Comparison of ENCODE assay signal across 20 cellular contexts in the genomic region with DNA sequence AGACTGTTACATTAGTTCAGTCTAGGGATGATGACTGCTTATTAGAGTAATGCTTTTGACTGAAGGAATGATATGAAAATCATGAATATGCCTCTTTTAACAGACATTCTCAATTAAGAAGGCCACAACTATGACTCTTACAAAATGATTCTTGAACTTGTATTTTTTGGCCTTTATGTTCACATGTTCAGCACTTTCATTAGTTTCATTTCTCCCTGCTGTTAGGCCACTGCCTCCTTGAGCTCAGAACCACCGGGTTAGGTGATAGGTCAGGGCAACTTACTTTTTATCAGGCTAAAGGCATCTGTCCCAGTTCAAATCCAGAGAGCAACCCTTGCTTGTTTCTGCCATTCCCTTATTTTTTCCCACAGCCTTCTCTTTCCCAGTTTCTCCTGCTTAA.
A peak's percentile ranks its signal among the peaks of the same experiment; 100 is the strongest.
DNase-seq lines count a peak whose midpoint lies in the region; ATAC-seq and TF ChIP-seq lines count a peak whose summit lies in the region.
"Had no signal": no experiment of that assay in that cellular context is flagged by ENCODE, and none has a peak within 500 bp of the region (broad histone marks: within the 10 kb centered on the region; RNA-seq: fewer than 3 reads in every experiment).

No MANE protein-coding gene starts in this region.

- H2BK15ac ChIP-seq in IMR-90 (ENCODE audit: low read depth, low read length) = peak overlapping the region; percentile 87; the same call in 2 of the 3 replicates

- H4K20me1 ChIP-seq in IMR-90 (ENCODE audit: insufficient read depth, low read length) (no peaks in the 10 kb centered on the region), osteoblast (ENCODE audit: insufficient read depth, low read length) (no peaks in the 10 kb centered on the region)

- 0 out of 2 replicates have a peak, but pooled peaks cover 2% of the 10 kb centered on the region for H3K9me1 ChIP-seq in IMR-90 (ENCODE audit: insufficient read depth, low read length)

- H3K9ac ChIP-seq in IMR-90 (ENCODE audit: low read depth, low read length) = no peak overlapping the region

- DNase-seq in AG10803 (ENCODE audit: low read depth) (peak; percentile 70), IMR-90 (no peak), osteoblast (ENCODE audit: insufficient read length, low spot score, missing footprints) (peak; percentile 15), GM10248 (ENCODE audit: extremely low spot score) (no peak), aorta (no peak), erythroblast (lab: John Stamatoyannopoulos, UW) (no peak)
- DNase-seq: activated CD4-positive, alpha-beta T cell treated with anti-CD3 and anti-CD28 coated beads for 36 hours; activated naive CD4-positive, alpha-beta T cell treated with anti-CD3 and anti-CD28 coated beads, Interleukin-2, amount 10 ng/mL, durations not matched to agents 7 days and 5 days; activated T-cell treated with anti-CD3 and anti-CD28 coated beads, Interleukin-2, amount 50 U/mL, for 48 hours; CD4-positive, alpha-beta T cell; head of caudate nucleus; left ventricle myocardium inferior; NCI-H187 treated with DMSO at 0.1 percent for 48 hours; NCI-H226; retina; stimulated activated CD8-positive, alpha-beta memory T cell treated with anti-CD3 and anti-CD28 coated beads, Interleukin-4, amount 100 ng/mL, for 48 hours; uterus had no signal

- H4K5ac ChIP-seq in IMR-90 (ENCODE audit: low read depth, low read length) = peak overlapping the region; percentile 59

- H3K4me2 ChIP-seq in IMR-90 (ENCODE audit: low read depth, low read length) (no peak overlapping the region), osteoblast (ENCODE audit: insufficient read depth, low read length) (no peak overlapping the region)

- H3K4me3 ChIP-seq in AG10803 (ENCODE audit: low read length) (no peak overlapping the region), IMR-90 (ENCODE audit: insufficient read depth, low read depth, low read length) (no peak overlapping the region), osteoblast (ENCODE audit: insufficient read depth, low read length) (no peak overlapping the region), aorta (ENCODE audit: low read length in 2 of 2) (no peak overlapping the region)
- H3K4me3 ChIP-seq: left ventricle myocardium inferior, uterus had no signal

- H2AFZ ChIP-seq in IMR-90 (replicated peaks; ENCODE audit: low read length, poor library complexity) (no peak overlapping the region), osteoblast (ENCODE audit: low read length) (no peak overlapping the region)

- peak overlapping the region; percentile 66 for H3K27ac Mint-ChIP-seq in dendritic cell treated with granulocyte-macrophage colony-stimulating factor and Interleukin-4, amounts not matched to agents 40 ng/mL and 50 ng/mL, for 4 days
- H3K27ac Mint-ChIP-seq: activated CD4-positive, alpha-beta T cell treated with anti-CD3 and anti-CD28 coated beads for 36 hours; activated naive CD4-positive, alpha-beta T cell treated with anti-CD3 and anti-CD28 coated beads, Interleukin-2, amount 10 ng/mL, durations not matched to agents 7 days and 5 days; CD4-positive, alpha-beta T cell had no signal

- H3K79me2 ChIP-seq in osteoblast (ENCODE audit: insufficient read depth, low read length) = no peaks in the 10 kb centered on the region

- H2BK5ac ChIP-seq in IMR-90 (ENCODE audit: low read depth, low read length, poor library complexity, severe bottlenecking) = no peak overlapping the region

- no peak for TF ChIP-seq RAD21 in IMR-90 (IDR thresholded peaks at IDR 0.05; ENCODE audit: low read length)

- TF ChIP-seq CTCF in AG10803 (conservative IDR thresholded peaks at IDR 0.05; ENCODE audit: low read length) = no peak
- no peak for TF ChIP-seq CTCF in IMR-90 (conservative IDR thresholded peaks at IDR 0.05; ENCODE audit: low read depth, low read length)
- no peak for TF ChIP-seq CTCF in osteoblast (IDR thresholded peaks at IDR 0.05; ENCODE audit: extremely low read depth, low read depth, low read length)
- TF ChIP-seq CTCF in GM10248 (IDR thresholded peaks at IDR 0.05; ENCODE audit: control extremely low read depth, extremely low read depth, low read depth, missing control alignments) = no peak

- intact Hi-C loops in IMR-90 (cut with micrococcal nuclease) = no loop called here
- intact Hi-C loops in dendritic cell treated with granulocyte-macrophage colony-stimulating factor and Interleukin-4, amounts not matched to agents 40 ng/mL and 50 ng/mL, for 4 days (cut with micrococcal nuclease) = no loop called here
- intact Hi-C loops in aorta (cut with DNase I) = no loop called here

- no peak overlapping the region for H3K23ac ChIP-seq in IMR-90 (ENCODE audit: low read depth, low read length)

- H3K4ac ChIP-seq in IMR-90 (ENCODE audit: low read depth, low read length) = no peak overlapping the region

- H2AK9ac ChIP-seq in IMR-90 (replicated peaks; ENCODE audit: low read depth, low read length, poor library complexity) = no peak overlapping the region

- TF ChIP-seq POLR2A in IMR-90 (IDR thresholded peaks at IDR 0.05; ENCODE audit: low read depth, low read length) (no peak), erythroblast (IDR thresholded peaks at IDR 0.05; ENCODE audit: low read length) (no peak)

- H3K56ac ChIP-seq in IMR-90 (ENCODE audit: extremely low read depth, insufficient read depth, low read length) = no peak overlapping the region

- BruUV-seq in IMR-90 (replicated peaks; lab: Mats Ljungman, UMichigan) = no TSS peak

- H3K36me3 ChIP-seq in IMR-90 (ENCODE audit: control insufficient read depth, insufficient read depth, low read length) (no peaks in the 10 kb centered on the region), osteoblast (ENCODE audit: insufficient read depth, low read length) (no peaks in the 10 kb centered on the region), aorta (ENCODE audit: control insufficient read depth in 1 of 2, insufficient read depth in 2 of 2, low read length in 1 of 2) (no peaks in the 10 kb centered on the region)
- H3K36me3 ChIP-seq: left ventricle myocardium inferior, neutrophil, uterus had no signal

- POLR2A ChIA-PET in IMR-90 (lab: Charles Lee; ENCODE audit: unreplicated experiment) (no interaction called here), GM10248 (lab: Yijun Ruan, JAX) (no interaction called here)

- dilution Hi-C loops in IMR-90 (cut with HindIII; ENCODE audit: low sequenced_read_pairs, unreplicated experiment) = no loop called here

- no peaks in the 10 kb centered on the region for H3K27me3 Mint-ChIP-seq in dendritic cell treated with granulocyte-macrophage colony-stimulating factor and Interleukin-4, amounts not matched to agents 40 ng/mL and 50 ng/mL, for 4 days
- H3K27me3 Mint-ChIP-seq: activated naive CD4-positive, alpha-beta T cell treated with anti-CD3 and anti-CD28 coated beads, Interleukin-2, amount 10 ng/mL, durations not matched to agents 7 days and 5 days had no signal

- in situ Hi-C loops in IMR-90 (cut with MboI; ENCODE audit: low sequenced_read_pairs) = no loop called here

- no peaks in the 10 kb centered on the region for H3K79me1 ChIP-seq in IMR-90 (ENCODE audit: low read depth in 1 of 2, low read length in 2 of 2)

- ATAC-seq in IMR-90 (ENCODE audit: low read depth) (no peak), HG03378 (IDR thresholded peaks at IDR 0.05; ENCODE audit: unreplicated experiment) (no peak), aorta (ENCODE audit: low FRiP score) (no peak)
- ATAC-seq: activated CD4-positive, alpha-beta T cell treated with anti-CD3 and anti-CD28 coated beads for 36 hours had no signal

- no peaks in the 10 kb centered on the region for H3K36me3 Mint-ChIP-seq in dendritic cell treated with granulocyte-macrophage colony-stimulating factor and Interleukin-4, amounts not matched to agents 40 ng/mL and 50 ng/mL, for 4 days (ENCODE audit: low read depth)
- H3K36me3 Mint-ChIP-seq: activated naive CD4-positive, alpha-beta T cell treated with anti-CD3 and anti-CD28 coated beads, Interleukin-2, amount 10 ng/mL, durations not matched to agents 7 days and 5 days had no signal

- no peaks in the 10 kb centered on the region for H3K27me3 ChIP-seq in IMR-90 (ENCODE audit: control insufficient read depth, insufficient read depth, low read length)
- H3K27me3 ChIP-seq in osteoblast (ENCODE audit: insufficient read depth, low read length) = no peaks in the 10 kb centered on the region
- H3K27me3 ChIP-seq in aorta (ENCODE audit: control insufficient read depth in 1 of 2, insufficient read depth in 2 of 2, low read length in 1 of 2) = no peaks in the 10 kb centered on the region
- H3K27me3 ChIP-seq: neutrophil, uterus had no signal

- peak overlapping the region; percentile 27; the same call in 1 of the 2 replicates for H4K91ac ChIP-seq in IMR-90 (ENCODE audit: insufficient read depth, low read depth, low read length)

- H3K4me3 Mint-ChIP-seq in dendritic cell treated with granulocyte-macrophage colony-stimulating factor and Interleukin-4, amounts not matched to agents 40 ng/mL and 50 ng/mL, for 4 days = no peak overlapping the region
- H3K4me3 Mint-ChIP-seq: activated CD4-positive, alpha-beta T cell treated with anti-CD3 and anti-CD28 coated beads for 36 hours; activated naive CD4-positive, alpha-beta T cell treated with anti-CD3 and anti-CD28 coated beads, Interleukin-2, amount 10 ng/mL, durations not matched to agents 7 days and 5 days; CD4-positive, alpha-beta T cell had no signal

- H2BK20ac ChIP-seq in IMR-90 (ENCODE audit: low read depth, low read length) = peak overlapping the region; percentile 28; the same call in 1 of the 2 replicates

- CTCF ChIA-PET in IMR-90 (lab: Yijun Ruan, JAX) (no interaction called here), GM10248 (lab: Yijun Ruan, JAX) (no interaction called here)

- H3K14ac ChIP-seq in IMR-90 (replicated peaks; ENCODE audit: low read depth, low read length) = no peak overlapping the region

- no peak overlapping the region for H4K8ac ChIP-seq in IMR-90 (ENCODE audit: low read depth in 2 of 2, low read length in 2 of 2)

- peak overlapping the region; percentile 21 for H2BK120ac ChIP-seq in IMR-90 (ENCODE audit: low read depth, low read length)

- H3K9me3 Mint-ChIP-seq in dendritic cell treated with granulocyte-macrophage colony-stimulating factor and Interleukin-4, amounts not matched to agents 40 ng/mL and 50 ng/mL, for 4 days = no peaks in the 10 kb centered on the region
- H3K9me3 Mint-ChIP-seq: activated naive CD4-positive, alpha-beta T cell treated with anti-CD3 and anti-CD28 coated beads, Interleukin-2, amount 10 ng/mL, durations not matched to agents 7 days and 5 days; CD4-positive, alpha-beta T cell had no signal

- H3K18ac ChIP-seq in IMR-90 (ENCODE audit: low read depth, low read length) = peak overlapping the region; percentile 57

- H3K27ac ChIP-seq in IMR-90 (ENCODE audit: insufficient read depth, low read length) = no peak overlapping the region
- H3K27ac ChIP-seq in osteoblast (ENCODE audit: low read depth, low read length) = no peak overlapping the region
- no peak overlapping the region for H3K27ac ChIP-seq in aorta (ENCODE audit: low read depth in 1 of 2, low read length in 2 of 2)
- H3K27ac ChIP-seq: left ventricle myocardium inferior, neutrophil, uterus had no signal

- H2AK5ac ChIP-seq in IMR-90 (ENCODE audit: low read depth, low read length) = peak overlapping the region; percentile 20; the same call in 1 of the 2 replicates

- no peaks in the 10 kb centered on the region for H3K9me3 ChIP-seq in IMR-90 (ENCODE audit: control insufficient read depth, insufficient read depth, low read length)
- H3K9me3 ChIP-seq in osteoblast (ENCODE audit: low read depth, low read length) = no peaks in the 10 kb centered on the region
- H3K9me3 ChIP-seq in aorta (ENCODE audit: control insufficient read depth, low read length) = no peaks in the 10 kb centered on the region
- H3K9me3 ChIP-seq: left ventricle myocardium inferior, neutrophil, uterus had no signal

- no CpG with 5 or more reads among the region's 1 CpG for WGBS in IMR-90 (ENCODE audit: extremely low coverage in 2 of 2, insufficient read length in 1 of 2), 2 experiments
- WGBS in aorta, 2 donors = 8 to 31% methylated on average over 1 of the region's 1 CpG

- H3K4me1 ChIP-seq in IMR-90 (ENCODE audit: control insufficient read depth, insufficient read depth, low read length) = peaks cover 4% of the 10 kb centered on the region
- peaks cover 24% of the 10 kb centered on the region for H3K4me1 ChIP-seq in osteoblast (ENCODE audit: insufficient read depth, low read length)
- H3K4me1 ChIP-seq in aorta (ENCODE audit: control insufficient read depth in 1 of 2, insufficient read depth in 2 of 2, low read length in 2 of 2) = no peaks in the 10 kb centered on the region
- H3K4me1 ChIP-seq: left ventricle myocardium inferior, uterus had no signal

- H3K4me1 Mint-ChIP-seq in dendritic cell treated with granulocyte-macrophage colony-stimulating factor and Interleukin-4, amounts not matched to agents 40 ng/mL and 50 ng/mL, for 4 days (ENCODE audit: low read depth) = peaks cover 24% of the 10 kb centered on the region
- H3K4me1 Mint-ChIP-seq: activated CD4-positive, alpha-beta T cell treated with anti-CD3 and anti-CD28 coated beads for 36 hours; activated naive CD4-positive, alpha-beta T cell treated with anti-CD3 and anti-CD28 coated beads, Interleukin-2, amount 10 ng/mL, durations not matched to agents 7 days and 5 days had no signal

Comparison
In these comparisons a context has a peak if more than half of its experiments do, and no peak if none do; other contexts are left out.
1. DNase-seq: peak in AG10803 (single experiment) and osteoblast (single experiment); none in IMR-90 (single experiment), GM10248 (single experiment), aorta (0 of 2) and erythroblast (0 of 2).